14 cellular contexts compared by ENCODE assay signal in genomic region chr12:129903956-129904769, GRCh38. TPM values are rescaled to one million over a fixed set of nuclear protein-coding genes. Genes with fewer than 3 reads are reported as not detected.
A peak's percentile ranks its signal among the peaks of the same experiment; 100 is the strongest.
DNase-seq lines count a peak whose midpoint lies in the region; ATAC-seq and TF ChIP-seq lines count a peak whose summit lies in the region.
"Had no signal": no experiment of that assay in that cellular context is flagged by ENCODE, and none has a peak within 500 bp of the region (broad histone marks: within the 10 kb centered on the region; RNA-seq: fewer than 3 reads in every experiment).

Gene TMEM132D (minus strand): TSS chr12:129904025.

- DNase-seq in activated CD4-positive, alpha-beta T cell treated with anti-CD3 and anti-CD28 coated beads, Interleukin-2, amount 10 ng/mL, durations not matched to agents 24 days and 14 days = peak; percentile 19
- DNase-seq in activated CD4-positive, alpha-beta T cell treated with anti-CD3 and anti-CD28 coated beads, Interleukin-2, amount 50 U/mL, for 1 hour = no peak
- DNase-seq in ecto neural progenitor cell (ENCODE audit: low spot score) = peak; percentile 79
- DNase-seq in T-helper 2 cell treated with Interferon-gamma antibody and Interleukin-4, amounts not matched to agents 5 μg/mL and 100 μg/mL, for 36 hours (ENCODE audit: low spot score) = no peak
- DNase-seq in medulla oblongata (ENCODE audit: extremely low spot score) = no peak
- no peak for DNase-seq in activated CD4-positive, alpha-beta T cell treated with anti-CD3 and anti-CD28 coated beads for 36 hours
- DNase-seq in aorta = no peak
- DNase-seq: dermis blood vessel endothelial cell; GOT3; NCI-H446 treated with DMSO at 0.1 percent for 48 hours; SHP77; stimulated activated CD8-positive, alpha-beta memory T cell treated with anti-CD3 and anti-CD28 coated beads, Interleukin-4, amount 100 ng/mL, for 48 hours had no signal

- POLR2A ChIA-PET in activated CD4-positive, alpha-beta T cell treated with anti-CD3 and anti-CD28 coated beads for 36 hours (lab: Charles Lee) = no interaction called here

- H3K27ac Mint-ChIP-seq in activated CD4-positive, alpha-beta T cell treated with anti-CD3 and anti-CD28 coated beads, Interleukin-2, amount 10 ng/mL, durations not matched to agents 24 days and 14 days = no peak within 1 kb of the TSS
- no peak within 1 kb of the TSS for H3K27ac Mint-ChIP-seq in nephron
- no peak within 1 kb of the TSS for H3K27ac Mint-ChIP-seq in T-helper 2 cell treated with Interferon-gamma antibody and Interleukin-4, amounts not matched to agents 5 μg/mL and 100 μg/mL, for 36 hours
- H3K27ac Mint-ChIP-seq in activated CD4-positive, alpha-beta T cell treated with anti-CD3 and anti-CD28 coated beads for 36 hours = no peak within 1 kb of the TSS
- H3K27ac Mint-ChIP-seq: activated naive CD4-positive, alpha-beta T cell treated with anti-CD3 and anti-CD28 coated beads, Interleukin-2, amount 50 U/mL, for 72 hours had no signal

- WGBS in aorta, 2 donors = 0 to 1% methylated on average over 47 to 75 of the region's 75 CpGs

- H3K27me3 Mint-ChIP-seq in activated CD4-positive, alpha-beta T cell treated with anti-CD3 and anti-CD28 coated beads, Interleukin-2, amount 10 ng/mL, durations not matched to agents 24 days and 14 days = peaks cover 32% of the 10 kb centered on the region
- H3K27me3 Mint-ChIP-seq in nephron (ENCODE audit: low read depth) = peaks cover 87% of the 10 kb centered on the region
- peaks cover 25% of the 10 kb centered on the region for H3K27me3 Mint-ChIP-seq in T-helper 2 cell treated with Interferon-gamma antibody and Interleukin-4, amounts not matched to agents 5 μg/mL and 100 μg/mL, for 36 hours (ENCODE audit: low read depth)
- peaks cover 32% of the 10 kb centered on the region for H3K27me3 Mint-ChIP-seq in activated CD4-positive, alpha-beta T cell treated with anti-CD3 and anti-CD28 coated beads for 36 hours

- H3K4me3 ChIP-seq in aorta (ENCODE audit: low read length in 2 of 2) = no peak within 1 kb of the TSS

- CTCF ChIA-PET in activated CD4-positive, alpha-beta T cell treated with anti-CD3 and anti-CD28 coated beads for 36 hours (lab: Charles Lee) = no interaction called here

- TF ChIP-seq CTCF in nephron (IDR thresholded peaks at IDR 0.05; ENCODE audit: unreplicated experiment in 3 of 3) = no peak

- no peaks in the 10 kb centered on the region for H3K36me3 ChIP-seq in aorta (ENCODE audit: control insufficient read depth in 1 of 2, insufficient read depth in 2 of 2, low read length in 1 of 2)

- H3K9me3 ChIP-seq in aorta (ENCODE audit: control insufficient read depth, low read length) = no peaks in the 10 kb centered on the region

- intact Hi-C loops in activated CD4-positive, alpha-beta T cell treated with anti-CD3 and anti-CD28 coated beads, Interleukin-2, amount 10 ng/mL, durations not matched to agents 24 days and 14 days (cut with micrococcal nuclease) = no loop called here
- intact Hi-C loops in activated CD4-positive, alpha-beta T cell treated with anti-CD3 and anti-CD28 coated beads for 36 hours (cut with DNase I, micrococcal nuclease) = no loop called here
- intact Hi-C loops in aorta (cut with DNase I) = no loop called here

- H3K36me3 Mint-ChIP-seq in activated CD4-positive, alpha-beta T cell treated with anti-CD3 and anti-CD28 coated beads, Interleukin-2, amount 10 ng/mL, durations not matched to agents 24 days and 14 days (ENCODE audit: low read depth) = no peaks in the 10 kb centered on the region
- no peaks in the 10 kb centered on the region for H3K36me3 Mint-ChIP-seq in nephron (ENCODE audit: low read depth)
- H3K36me3 Mint-ChIP-seq in T-helper 2 cell treated with Interferon-gamma antibody and Interleukin-4, amounts not matched to agents 5 μg/mL and 100 μg/mL, for 36 hours (ENCODE audit: low read depth) = no peaks in the 10 kb centered on the region
- no peaks in the 10 kb centered on the region for H3K36me3 Mint-ChIP-seq in activated CD4-positive, alpha-beta T cell treated with anti-CD3 and anti-CD28 coated beads for 36 hours (ENCODE audit: low read depth)

- no peak within 1 kb of the TSS for H3K27ac ChIP-seq in aorta (ENCODE audit: low read depth in 1 of 2, low read length in 2 of 2)

- H3K27me3 ChIP-seq in aorta (ENCODE audit: control insufficient read depth in 1 of 2, insufficient read depth in 2 of 2, low read length in 1 of 2) = no peaks in the 10 kb centered on the region

- no peak for ATAC-seq in activated CD4-positive, alpha-beta T cell treated with anti-CD3 and anti-CD28 coated beads for 36 hours
- no peak for ATAC-seq in aorta (ENCODE audit: low FRiP score)
- ATAC-seq: activated naive CD4-positive, alpha-beta T cell treated with anti-CD3 and anti-CD28 coated beads, Interleukin-2, amount 50 U/mL, for 72 hours had no signal

- H3K4me1 ChIP-seq in aorta (ENCODE audit: control insufficient read depth in 1 of 2, insufficient read depth in 2 of 2, low read length in 2 of 2) = no peaks in the 10 kb centered on the region

- H3K4me3 Mint-ChIP-seq in activated CD4-positive, alpha-beta T cell treated with anti-CD3 and anti-CD28 coated beads, Interleukin-2, amount 10 ng/mL, durations not matched to agents 24 days and 14 days = no peak within 1 kb of the TSS
- peak within 1 kb of the TSS; percentile 75 to 83 (median 77) for H3K4me3 Mint-ChIP-seq in nephron
- no peak within 1 kb of the TSS for H3K4me3 Mint-ChIP-seq in T-helper 2 cell treated with Interferon-gamma antibody and Interleukin-4, amounts not matched to agents 5 μg/mL and 100 μg/mL, for 36 hours
- no peak within 1 kb of the TSS for H3K4me3 Mint-ChIP-seq in activated CD4-positive, alpha-beta T cell treated with anti-CD3 and anti-CD28 coated beads for 36 hours

- H3K4me1 Mint-ChIP-seq in activated CD4-positive, alpha-beta T cell treated with anti-CD3 and anti-CD28 coated beads, Interleukin-2, amount 10 ng/mL, durations not matched to agents 24 days and 14 days = no peaks in the 10 kb centered on the region
- peaks cover 17% of the 10 kb centered on the region for H3K4me1 Mint-ChIP-seq in nephron
- no peaks in the 10 kb centered on the region for H3K4me1 Mint-ChIP-seq in T-helper 2 cell treated with Interferon-gamma antibody and Interleukin-4, amounts not matched to agents 5 μg/mL and 100 μg/mL, for 36 hours (ENCODE audit: low read depth)
- no peaks in the 10 kb centered on the region for H3K4me1 Mint-ChIP-seq in activated CD4-positive, alpha-beta T cell treated with anti-CD3 and anti-CD28 coated beads for 36 hours

- H3K9me3 Mint-ChIP-seq in activated CD4-positive, alpha-beta T cell treated with anti-CD3 and anti-CD28 coated beads, Interleukin-2, amount 10 ng/mL, durations not matched to agents 24 days and 14 days = no peaks in the 10 kb centered on the region
- no peaks in the 10 kb centered on the region for H3K9me3 Mint-ChIP-seq in nephron
- no peaks in the 10 kb centered on the region for H3K9me3 Mint-ChIP-seq in T-helper 2 cell treated with Interferon-gamma antibody and Interleukin-4, amounts not matched to agents 5 μg/mL and 100 μg/mL, for 36 hours
- no peaks in the 10 kb centered on the region for H3K9me3 Mint-ChIP-seq in activated CD4-positive, alpha-beta T cell treated with anti-CD3 and anti-CD28 coated beads for 36 hours (ENCODE audit: low read depth)
- H3K9me3 Mint-ChIP-seq: activated naive CD4-positive, alpha-beta T cell treated with anti-CD3 and anti-CD28 coated beads, Interleukin-2, amount 50 U/mL, for 72 hours had no signal

RNA-seq across cellular contexts. Expression of gene TMEM132D, which starts in this region (rescaled TPM):
- not detected in 2 replicates for total RNA-seq in activated CD4-positive, alpha-beta T cell treated with anti-CD3 and anti-CD28 coated beads, Interleukin-2, amount 10 ng/mL, durations not matched to agents 24 days and 14 days
- not detected for total RNA-seq in activated CD4-positive, alpha-beta T cell treated with anti-CD3 and anti-CD28 coated beads for 36 hours
- not detected for total RNA-seq in aorta
- not detected for polyA plus RNA-seq in aorta
- total RNA-seq: activated naive CD4-positive, alpha-beta T cell treated with anti-CD3 and anti-CD28 coated beads, Interleukin-2, amount 50 U/mL, for 72 hours; dermis blood vessel endothelial cell had no signal

Comparison
In these comparisons a context has a peak if more than half of its experiments do, and no peak if none do; other contexts are left out.
1. Peak in DNase-seq in activated CD4-positive, alpha-beta T cell treated with anti-CD3 and anti-CD28 coated beads, Interleukin-2, amount 10 ng/mL, durations not matched to agents 24 days and 14 days; RNA of the gene not detected or under 1 TPM.
2. H3K4me3 Mint-ChIP-seq: peak in nephron (3 of 3); none in activated CD4-positive, alpha-beta T cell treated with anti-CD3 and anti-CD28 coated beads, Interleukin-2, amount 10 ng/mL, durations not matched to agents 24 days and 14 days (single experiment), T-helper 2 cell treated with Interferon-gamma antibody and Interleukin-4, amounts not matched to agents 5 μg/mL and 100 μg/mL, for 36 hours (single experiment) and activated CD4-positive, alpha-beta T cell treated with anti-CD3 and anti-CD28 coated beads for 36 hours (single experiment).